9 cellular contexts compared by ENCODE assay signal in the genomic region with DNA sequence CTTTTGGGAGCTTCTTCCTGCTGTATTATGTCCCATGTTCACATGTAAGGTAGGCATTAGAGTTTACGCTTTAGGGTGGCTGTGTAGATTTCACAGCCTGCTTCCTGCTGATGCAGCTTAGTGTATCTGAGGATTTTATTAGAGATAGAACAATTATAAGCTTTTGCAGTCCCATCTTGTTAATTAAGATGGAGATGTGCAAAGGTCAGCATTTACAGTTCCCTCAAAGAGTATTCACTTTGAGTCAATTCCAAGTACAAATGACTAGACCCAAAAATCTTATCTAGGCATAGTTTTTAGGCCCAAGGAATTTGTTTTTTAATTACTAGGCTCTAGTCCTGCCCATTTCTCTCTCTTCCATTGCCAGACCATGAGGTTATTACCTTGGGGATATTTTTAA.
"Had no signal": no experiment of that assay in that cellular context is flagged by ENCODE, and none has a peak within 500 bp of the region (broad histone marks: within the 10 kb centered on the region; RNA-seq: fewer than 3 reads in every experiment).

No MANE protein-coding gene starts in this region.

- H3K4me3 Mint-ChIP-seq: GM23338, HFFc6 had no signal

- H2AFZ ChIP-seq: GM23338 had no signal

- DNase-seq: H7, HFFc6, Karpas-422, KBM-7 had no signal

- FAIRE-seq: HTR-8/SVneo had no signal

- H3K9me3 ChIP-seq: HAP-1 had no signal

- ATAC-seq: GM23338, HCT116 had no signal

- H3K36me3 ChIP-seq: HAP-1 had no signal

- H3K4me1 Mint-ChIP-seq: GM23338 had no signal

- H3K4me2 ChIP-seq: GM23338, KMS-11 had no signal

- H3K4me1 ChIP-seq: HAP-1 had no signal

- H3K9ac ChIP-seq: KMS-11 had no signal

- H3K27ac Mint-ChIP-seq: GM23338, HFFc6 had no signal

- H3K27ac ChIP-seq: KMS-11 had no signal

- H3K4me3 ChIP-seq: GM23338, HAP-1 had no signal

- H3K9me3 Mint-ChIP-seq: GM23338 had no signal
